In genomic region chr1:119366424-119366823, GRCh38 we compare ENCODE assay signal across 36 cellular contexts. TPM values are rescaled to one million over a fixed set of nuclear protein-coding genes. Genes with fewer than 3 reads are reported as not detected.
DNase-seq lines count a peak whose midpoint lies in the region; ATAC-seq and TF ChIP-seq lines count a peak whose summit lies in the region.
"Had no signal": no experiment of that assay in that cellular context is flagged by ENCODE, and none has a peak within 500 bp of the region (broad histone marks: within the 10 kb centered on the region; RNA-seq: fewer than 3 reads in every experiment).

No MANE protein-coding gene starts in this region.

- no peak for TF ChIP-seq CTCF in PC-9 (conservative IDR thresholded peaks at IDR 0.05)
- no peak for TF ChIP-seq CTCF in GM10266 (IDR thresholded peaks at IDR 0.05; ENCODE audit: control insufficient read depth, insufficient read depth, low read depth, missing control alignments)

- H3K27ac ChIP-seq in PC-9 = no peak overlapping the region
- H3K27ac ChIP-seq: epithelial cell of prostate, lower lobe of right lung had no signal

- no peaks in the 10 kb centered on the region for H3K4me1 ChIP-seq in PC-9 (replicated peaks; ENCODE audit: insufficient read depth)
- H3K4me1 ChIP-seq: BE2C, lower lobe of right lung had no signal

- BruUV-seq in PC-9 (replicated peaks; lab: Mats Ljungman, UMichigan) = no TSS peak

- ATAC-seq in GM18861 (IDR thresholded peaks at IDR 0.05; ENCODE audit: unreplicated experiment) (peak; percentile 66), GM19438 (IDR thresholded peaks at IDR 0.05; ENCODE audit: low read depth, unreplicated experiment) (peak; percentile 61), HG02798 (IDR thresholded peaks at IDR 0.05; ENCODE audit: poor library complexity, unreplicated experiment) (peak; percentile 66), HG03354 (IDR thresholded peaks at IDR 0.05; ENCODE audit: poor library complexity, severe bottlenecking, unreplicated experiment) (peak; percentile 84)
- ATAC-seq: K562; lower lobe of right lung; naive thymus-derived CD8-positive, alpha-beta T cell; WTC11 had no signal

- no peaks in the 10 kb centered on the region for H4K20me1 ChIP-seq in PC-9 (ENCODE audit: insufficient read depth)

- no peaks in the 10 kb centered on the region for H3K9me2 ChIP-seq in PC-9 (ENCODE audit: insufficient read depth)

- H3K4me2 ChIP-seq in PC-9 = no peak overlapping the region

- no peak overlapping the region for H2AFZ ChIP-seq in PC-9

- CTCF ChIA-PET in PC-9 (lab: Charles Lee) = interaction anchor here (0.9 kb wide), 1 partner anchor 91 kb away, joined by 3 read pairs; no protein-coding TSS in a partner anchor

- no peak overlapping the region for H3K4me3 ChIP-seq in PC-9
- H3K4me3 ChIP-seq: K562, lower lobe of right lung had no signal

- H3K9me3 ChIP-seq in PC-9 (ENCODE audit: insufficient read depth, low read depth) = no peaks in the 10 kb centered on the region
- H3K9me3 ChIP-seq: BE2C, lower lobe of right lung had no signal

- POLR2A ChIA-PET in PC-9 (lab: Charles Lee; ENCODE audit: unreplicated experiment) = no interaction called here

- no peak for DNase-seq in stimulated activated CD4-positive, alpha-beta T cell treated with anti-CD3 and anti-CD28 coated beads, Interleukin-12 subunit alpha, Interleukin-12 subunit beta, amount 100 ng/mL, for 4 hours
- DNase-seq in PC-9 (no peak), GM10266 (ENCODE audit: extremely low spot score) (no peak), amygdala (lab: John Stamatoyannopoulos, UW) (no peak)
- DNase-seq: ACHN; anterior cingulate cortex; BE2C; CD8-positive, alpha-beta memory T cell; DMS153; effector CD4-positive, alpha-beta T cell; lower lobe of right lung; naive thymus-derived CD8-positive, alpha-beta T cell; NCI-H1092 treated with DMSO at 0.1 percent for 48 hours; NCI-H187; NCI-H2171 treated with DMSO at 0.1 percent for 48 hours; NCI-H524; nucleus accumbens; stimulated activated CD4-positive, alpha-beta T cell treated with anti-CD3 and anti-CD28 coated beads, Interleukin-15, amount 100 ng/mL, for 24 hours; stimulated activated naive CD4-positive, alpha-beta T cell; SW 1271; T1000 had no signal

- H3K79me2 ChIP-seq in PC-9 (ENCODE audit: low read depth) = no peaks in the 10 kb centered on the region

- no peaks in the 10 kb centered on the region for H3K27me3 ChIP-seq in PC-9 (ENCODE audit: insufficient read depth, low read depth)

- H3F3A ChIP-seq in PC-9 (ENCODE audit: insufficient read depth, low read depth) = no peaks in the 10 kb centered on the region

- intact Hi-C loops in PC-9 (cut with micrococcal nuclease; ENCODE audit: unreplicated experiment) = no loop called here

- H3K36me3 ChIP-seq in PC-9 (ENCODE audit: low read depth) = no peaks in the 10 kb centered on the region
- H3K36me3 ChIP-seq: BE2C, lower lobe of right lung had no signal

RNA-seq across cellular contexts. Expression of gene HAO2, which starts 2.2 kb away (rescaled TPM):
- total RNA-seq in PC-9 (2021) = not detected in 2 replicates
- total RNA-seq: activated T-helper 2 cell treated with anti-CD3 and anti-CD28 coated beads, Interferon-gamma antibody, Interleukin-2, Interleukin-4, amounts not matched to agents 10 μg/mL and 5 μg/mL and 100 μg/mL, durations not matched to agents 14 hours and 24 hours and 36 hours; bronchial epithelial cell; CD8-positive, alpha-beta memory T cell; H1; K562; kidney epithelial cell; lower lobe of right lung; M059J; naive thymus-derived CD8-positive, alpha-beta T cell; pulmonary artery endothelial cell; temporal lobe had no signal

RNA-seq across cellular contexts. Expression of gene HSD3B2, which starts 48.5 kb away (rescaled TPM):
- not detected in 2 replicates for total RNA-seq in PC-9 (2021)
- total RNA-seq: activated T-helper 2 cell treated with anti-CD3 and anti-CD28 coated beads, Interferon-gamma antibody, Interleukin-2, Interleukin-4, amounts not matched to agents 10 μg/mL and 5 μg/mL and 100 μg/mL, durations not matched to agents 14 hours and 24 hours and 36 hours; bronchial epithelial cell; CD8-positive, alpha-beta memory T cell; H1; kidney epithelial cell; lower lobe of right lung; M059J; naive thymus-derived CD8-positive, alpha-beta T cell; pulmonary artery endothelial cell; temporal lobe; ureter had no signal
